Comparison of ENCODE assay signal across 1 cellular context in the genomic region with DNA sequence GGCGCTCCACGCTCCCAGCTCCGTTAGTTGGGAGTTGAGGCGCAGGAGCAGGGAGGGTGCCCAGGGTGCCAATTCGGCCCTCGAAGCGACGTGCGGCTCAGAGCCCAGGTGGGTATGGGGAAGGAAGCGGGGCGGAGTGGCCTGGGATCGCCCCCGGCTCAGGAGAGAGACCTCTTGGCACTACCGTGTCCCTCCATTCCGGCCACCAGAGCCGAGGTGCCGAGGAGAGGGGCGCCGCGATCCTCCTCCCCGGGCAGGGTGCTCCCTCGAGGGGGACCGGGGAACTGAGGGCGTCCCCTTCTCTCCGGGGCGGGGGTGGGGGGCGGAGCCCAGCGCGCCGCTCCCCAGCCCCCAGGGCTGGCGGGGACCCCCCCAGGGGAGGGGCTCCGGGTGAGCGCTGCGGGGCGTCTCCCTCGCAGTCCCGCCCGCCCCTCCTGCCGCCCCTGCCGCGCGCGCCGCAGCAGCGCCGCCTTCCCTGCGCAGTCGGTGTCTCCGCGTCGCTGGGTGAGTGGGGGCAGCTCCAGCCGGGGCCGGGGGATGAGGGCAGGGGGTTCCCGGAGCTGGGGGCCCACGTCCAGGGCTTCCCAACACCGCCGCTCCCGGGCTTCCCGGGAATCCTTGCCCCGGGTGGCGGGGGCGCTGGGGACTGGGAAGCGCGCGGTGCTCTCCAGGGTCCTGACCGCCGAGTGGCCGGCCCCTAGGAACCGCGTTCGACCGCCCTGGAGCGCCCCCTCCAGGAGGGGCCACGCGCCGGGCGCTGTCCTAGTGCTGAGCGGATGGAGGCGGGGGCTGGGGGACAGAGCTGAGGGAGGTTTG.
TF ChIP-seq lines count a peak whose summit lies in the region.

Gene HPCA (plus strand): TSS at position 480 of the 816 bp plus-strand sequence. CDS start 2,408 bp downstream, outside the sequence.

TF ChIP-seq in K562, 482 proteins besides CTCF, POLR2A, EP300 and RAD21 (continued from another document and continues in another):
- peak in 1 of 2 experiments; percentile 31; a peak in 1 of 4 replicates for TF ChIP-seq BCLAF1 (IDR thresholded peaks at IDR 0.05; ENCODE audit: borderline replicate concordance in 1 of 2, control insufficient read depth in 1 of 2, low read depth in 2 of 2, low read length in 1 of 2)
- TF ChIP-seq, protein P1, sequence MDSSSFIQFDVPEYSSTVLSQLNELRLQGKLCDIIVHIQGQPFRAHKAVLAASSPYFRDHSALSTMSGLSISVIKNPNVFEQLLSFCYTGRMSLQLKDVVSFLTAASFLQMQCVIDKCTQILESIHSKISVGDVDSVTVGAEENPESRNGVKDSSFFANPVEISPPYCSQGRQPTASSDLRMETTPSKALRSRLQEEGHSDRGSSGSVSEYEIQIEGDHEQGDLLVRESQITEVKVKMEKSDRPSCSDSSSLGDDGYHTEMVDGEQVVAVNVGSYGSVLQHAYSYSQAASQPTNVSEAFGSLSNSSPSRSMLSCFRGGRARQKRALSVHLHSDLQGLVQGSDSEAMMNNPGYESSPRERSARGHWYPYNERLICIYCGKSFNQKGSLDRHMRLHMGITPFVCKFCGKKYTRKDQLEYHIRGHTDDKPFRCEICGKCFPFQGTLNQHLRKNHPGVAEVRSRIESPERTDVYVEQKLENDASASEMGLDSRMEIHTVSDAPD (CRISPR knock-in tag; IDR thresholded peaks at IDR 0.05), result no peak
- no peak for TF ChIP-seq ARID1B (IDR thresholded peaks at IDR 0.05)
- peak in 1 of 2 experiments; percentile 93; a peak in 2 of 4 replicates for TF ChIP-seq FOXA3 (CRISPR knock-in tag; conservative IDR thresholded peaks at IDR 0.05 in 1 of 2, IDR thresholded peaks at IDR 0.05 in 1 of 2)
- TF ChIP-seq MLX (CRISPR knock-in tag; conservative IDR thresholded peaks at IDR 0.05), result peak in 1 of 2 experiments; percentile 99; a peak in 2 of 4 replicates
- TF ChIP-seq RBM34 (IDR thresholded peaks at IDR 0.05; ENCODE audit: borderline replicate concordance, insufficient read depth, low read length), result no peak; the same call in 1 of the 2 replicates
- TF ChIP-seq SMAD1 (IDR thresholded peaks at IDR 0.05; ENCODE audit: low read depth, low read length, partially characterized antibody), result no peak
- TF ChIP-seq POLR2AphosphoS2 (IDR thresholded peaks at IDR 0.05; ENCODE audit: low read length), result no peak
- 0 out of 2 replicates have a peak, but pooled peaks have one; percentile 29 for TF ChIP-seq HDAC8 (tag; IDR thresholded peaks at IDR 0.05)
- no peak for TF ChIP-seq NFXL1 (CRISPR knock-in tag; IDR thresholded peaks at IDR 0.05)
- TF ChIP-seq, protein P2, sequence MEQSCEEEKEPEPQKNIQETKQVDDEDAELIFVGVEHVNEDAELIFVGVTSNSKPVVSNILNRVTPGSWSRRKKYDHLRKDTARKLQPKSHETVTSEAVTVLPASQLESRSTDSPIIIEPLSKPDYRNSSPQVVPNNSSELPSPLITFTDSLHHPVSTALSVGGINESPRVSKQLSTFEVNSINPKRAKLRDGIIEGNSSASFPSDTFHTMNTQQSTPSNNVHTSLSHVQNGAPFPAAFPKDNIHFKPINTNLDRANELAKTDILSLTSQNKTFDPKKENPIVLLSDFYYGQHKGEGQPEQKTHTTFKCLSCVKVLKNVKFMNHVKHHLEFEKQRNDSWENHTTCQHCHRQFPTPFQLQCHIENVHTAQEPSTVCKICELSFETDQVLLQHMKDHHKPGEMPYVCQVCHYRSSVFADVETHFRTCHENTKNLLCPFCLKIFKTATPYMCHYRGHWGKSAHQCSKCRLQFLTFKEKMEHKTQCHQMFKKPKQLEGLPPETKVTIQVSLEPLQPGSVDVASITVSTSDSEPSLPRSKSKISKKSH (CRISPR knock-in tag; IDR thresholded peaks at IDR 0.05), result no peak
- no peak for TF ChIP-seq ZNF512 (tag; IDR thresholded peaks at IDR 0.05)
- TF ChIP-seq BRF1 (IDR thresholded peaks at IDR 0.05; ENCODE audit: borderline replicate concordance, extremely low read depth, insufficient read length), result no peak
- TF ChIP-seq EZH2 (IDR thresholded peaks at IDR 0.05; ENCODE audit: borderline replicate concordance, low read depth, low read length), result no peak
- 0 out of 2 replicates have a peak, but pooled peaks have one; percentile 33 for TF ChIP-seq ARID2 (IDR thresholded peaks at IDR 0.05)
- TF ChIP-seq SMARCE1 (IDR thresholded peaks at IDR 0.05), result peak; percentile 26; the same call in 1 of the 2 replicates
- TF ChIP-seq TOE1 (IDR thresholded peaks at IDR 0.05; ENCODE audit: borderline replicate concordance), result peak; percentile 52; the same call in 1 of the 2 replicates
- peak; percentile 99 for TF ChIP-seq TOE1 (CRISPR knock-in tag; IDR thresholded peaks at IDR 0.05; ENCODE audit: borderline replicate concordance, low read depth)
- TF ChIP-seq TAF1 (IDR thresholded peaks at IDR 0.05; ENCODE audit: control insufficient read depth, extremely low read depth, insufficient read depth, low read length, severe bottlenecking), result no peak
- TF ChIP-seq IRF9 (tag; IDR thresholded peaks at IDR 0.05), result 0 out of 2 replicates have a peak, but pooled peaks have one; percentile 36
- TF ChIP-seq ZFPM2 (CRISPR knock-in tag; IDR thresholded peaks at IDR 0.05), result 0 out of 2 replicates have a peak, but pooled peaks have one; percentile 55
- no peak for TF ChIP-seq XRCC4 (IDR thresholded peaks at IDR 0.05; ENCODE audit: extremely low read depth, insufficient read depth, insufficient read length)
- no peak for TF ChIP-seq HMG20B (CRISPR knock-in tag; IDR thresholded peaks at IDR 0.05)
- no peak for TF ChIP-seq HNRNPH1 (optimal IDR thresholded peaks at IDR 0.05; ENCODE audit: low read depth, low read length)
- TF ChIP-seq, protein P3, sequence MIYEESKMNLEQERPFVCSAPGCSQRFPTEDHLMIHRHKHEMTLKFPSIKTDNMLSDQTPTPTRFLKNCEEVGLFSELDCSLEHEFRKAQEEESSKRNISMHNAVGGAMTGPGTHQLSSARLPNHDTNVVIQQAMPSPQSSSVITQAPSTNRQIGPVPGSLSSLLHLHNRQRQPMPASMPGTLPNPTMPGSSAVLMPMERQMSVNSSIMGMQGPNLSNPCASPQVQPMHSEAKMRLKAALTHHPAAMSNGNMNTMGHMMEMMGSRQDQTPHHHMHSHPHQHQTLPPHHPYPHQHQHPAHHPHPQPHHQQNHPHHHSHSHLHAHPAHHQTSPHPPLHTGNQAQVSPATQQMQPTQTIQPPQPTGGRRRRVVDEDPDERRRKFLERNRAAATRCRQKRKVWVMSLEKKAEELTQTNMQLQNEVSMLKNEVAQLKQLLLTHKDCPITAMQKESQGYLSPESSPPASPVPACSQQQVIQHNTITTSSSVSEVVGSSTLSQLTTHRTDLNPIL (CRISPR knock-in tag; IDR thresholded peaks at IDR 0.05), result no peak
- no peak for TF ChIP-seq BRD4 (IDR thresholded peaks at IDR 0.05)
- TF ChIP-seq ZNF766 (CRISPR knock-in tag; conservative IDR thresholded peaks at IDR 0.05), result peak; percentile 98
- TF ChIP-seq, protein P4, sequence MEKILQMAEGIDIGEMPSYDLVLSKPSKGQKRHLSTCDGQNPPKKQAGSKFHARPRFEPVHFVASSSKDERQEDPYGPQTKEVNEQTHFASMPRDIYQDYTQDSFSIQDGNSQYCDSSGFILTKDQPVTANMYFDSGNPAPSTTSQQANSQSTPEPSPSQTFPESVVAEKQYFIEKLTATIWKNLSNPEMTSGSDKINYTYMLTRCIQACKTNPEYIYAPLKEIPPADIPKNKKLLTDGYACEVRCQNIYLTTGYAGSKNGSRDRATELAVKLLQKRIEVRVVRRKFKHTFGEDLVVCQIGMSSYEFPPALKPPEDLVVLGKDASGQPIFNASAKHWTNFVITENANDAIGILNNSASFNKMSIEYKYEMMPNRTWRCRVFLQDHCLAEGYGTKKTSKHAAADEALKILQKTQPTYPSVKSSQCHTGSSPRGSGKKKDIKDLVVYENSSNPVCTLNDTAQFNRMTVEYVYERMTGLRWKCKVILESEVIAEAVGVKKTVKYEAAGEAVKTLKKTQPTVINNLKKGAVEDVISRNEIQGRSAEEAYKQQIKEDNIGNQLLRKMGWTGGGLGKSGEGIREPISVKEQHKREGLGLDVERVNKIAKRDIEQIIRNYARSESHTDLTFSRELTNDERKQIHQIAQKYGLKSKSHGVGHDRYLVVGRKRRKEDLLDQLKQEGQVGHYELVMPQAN (IDR thresholded peaks at IDR 0.05; ENCODE audit: borderline replicate concordance), result peak; percentile 92
- TF ChIP-seq SAFB (IDR thresholded peaks at IDR 0.05; ENCODE audit: borderline replicate concordance, low read depth, low read length), result 0 out of 2 replicates have a peak, but pooled peaks have one; percentile 50
- no peak for TF ChIP-seq SMARCA5 (IDR thresholded peaks at IDR 0.05)
- TF ChIP-seq SFPQ (IDR thresholded peaks at IDR 0.05; ENCODE audit: low read depth, low read length), result no peak
- no peak for TF ChIP-seq CC2D1A (IDR thresholded peaks at IDR 0.05)
- TF ChIP-seq ZMIZ1 (IDR thresholded peaks at IDR 0.05; ENCODE audit: low read depth in 2 of 2, low read length in 2 of 2), result no peak
- TF ChIP-seq HCFC1 (IDR thresholded peaks at IDR 0.05; ENCODE audit: low read depth, low read length), result peak; percentile 68
